In the genomic region with DNA sequence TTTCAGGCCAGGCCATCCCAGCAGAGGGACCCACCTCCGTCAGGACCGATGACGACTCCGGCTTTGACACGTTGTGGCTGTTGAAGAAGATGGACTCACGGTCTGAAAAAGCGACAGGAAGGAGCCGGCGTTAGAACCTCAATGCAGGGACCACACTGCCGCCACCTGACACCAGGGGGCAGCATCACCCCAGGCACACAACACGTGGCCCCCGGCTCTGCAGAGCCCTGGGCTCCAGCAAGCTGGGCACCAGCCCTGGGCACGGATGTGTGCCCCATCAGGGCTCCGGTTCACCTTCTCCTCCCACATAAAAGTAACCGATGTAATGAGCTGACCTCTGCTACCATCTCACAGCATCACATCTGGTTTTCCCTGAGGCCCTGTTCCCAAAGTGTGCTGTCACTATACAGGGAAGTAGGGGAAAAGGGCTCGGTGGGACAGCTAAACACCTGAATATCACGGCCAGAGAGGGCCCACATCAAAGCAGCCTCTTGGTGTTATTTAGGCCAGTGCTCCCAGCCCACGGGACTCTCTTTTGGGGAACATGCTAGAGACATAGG, we compare ENCODE assay signal across 1 cellular context.
TF ChIP-seq lines count a peak whose summit lies in the region.

No MANE protein-coding gene starts in this region.

TF ChIP-seq in IMR-90, 13 proteins besides CTCF, POLR2A, EP300 and RAD21 (continued from another document):
- no peak for TF ChIP-seq NFE2L2 (IDR thresholded peaks at IDR 0.05; ENCODE audit: low read depth, low read length)
- TF ChIP-seq, protein P1, sequence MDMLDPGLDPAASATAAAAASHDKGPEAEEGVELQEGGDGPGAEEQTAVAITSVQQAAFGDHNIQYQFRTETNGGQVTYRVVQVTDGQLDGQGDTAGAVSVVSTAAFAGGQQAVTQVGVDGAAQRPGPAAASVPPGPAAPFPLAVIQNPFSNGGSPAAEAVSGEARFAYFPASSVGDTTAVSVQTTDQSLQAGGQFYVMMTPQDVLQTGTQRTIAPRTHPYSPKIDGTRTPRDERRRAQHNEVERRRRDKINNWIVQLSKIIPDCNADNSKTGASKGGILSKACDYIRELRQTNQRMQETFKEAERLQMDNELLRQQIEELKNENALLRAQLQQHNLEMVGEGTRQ (IDR thresholded peaks at IDR 0.05; ENCODE audit: low read depth, low read length) = peak; percentile 68; the same call in 1 of the 2 replicates
TF ChIP-seq in IMR-90: peak in this region for 2.
